ENCODE assay signal across 8 cellular contexts in the genomic region with DNA sequence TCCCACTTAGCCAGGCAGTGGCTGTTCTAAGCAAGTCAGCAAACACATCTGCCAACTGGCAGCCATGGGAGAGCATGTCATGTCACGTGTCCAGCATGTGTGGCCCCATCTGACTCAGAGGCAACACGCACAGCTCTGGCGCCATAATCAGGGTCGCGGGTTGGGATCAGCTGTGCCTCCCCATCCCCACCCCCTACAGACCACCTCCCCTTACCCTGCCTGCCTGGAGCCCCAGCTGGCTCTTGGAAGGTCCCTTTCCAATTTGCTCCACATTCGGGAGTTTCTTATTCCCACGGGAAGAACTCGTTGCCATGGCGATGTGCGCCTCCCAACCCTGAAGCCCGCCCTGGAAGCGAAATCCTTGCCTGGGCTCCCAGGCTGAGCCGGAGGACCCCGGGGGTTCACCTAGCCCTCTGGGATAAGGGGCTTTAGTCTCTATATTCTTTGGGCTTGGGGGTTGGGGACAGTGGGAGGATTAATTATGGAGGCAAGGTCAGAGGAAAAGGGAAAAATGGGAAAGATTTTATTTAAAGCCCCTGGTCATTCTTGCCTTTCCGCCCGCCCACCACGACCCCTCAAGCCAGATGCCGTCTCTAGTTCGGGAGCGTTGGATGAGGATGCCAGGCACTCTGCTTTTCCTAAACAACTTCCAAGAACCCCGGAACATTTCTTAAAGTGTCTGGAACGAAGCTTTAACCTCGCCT.
DNase-seq lines count a peak whose midpoint lies in the region; ATAC-seq and TF ChIP-seq lines count a peak whose summit lies in the region.

No MANE protein-coding gene starts in this region.

- no peak for ATAC-seq in GM21381 (IDR thresholded peaks at IDR 0.05; ENCODE audit: unreplicated experiment)
- no peak for ATAC-seq in HG02970 (IDR thresholded peaks at IDR 0.05; ENCODE audit: low FRiP score, unreplicated experiment)

- H3K4me3 ChIP-seq in GM12865 (ENCODE audit: low read depth, low read length), result peak overlapping the region; percentile 47

- peaks cover 5% of the 10 kb centered on the region for H3K9me3 Mint-ChIP-seq in type B pancreatic cell

- no peak for TF ChIP-seq POLR2A in erythroblast (IDR thresholded peaks at IDR 0.05; ENCODE audit: low read length)

- H3K4me3 Mint-ChIP-seq in type B pancreatic cell, result peak overlapping the region; percentile 86

- H3K36me3 Mint-ChIP-seq in type B pancreatic cell, result no peaks in the 10 kb centered on the region

- peaks cover 5% of the 10 kb centered on the region for H3K4me1 Mint-ChIP-seq in type B pancreatic cell (ENCODE audit: unreplicated experiment)

- peaks cover 12% of the 10 kb centered on the region for H3K27me3 Mint-ChIP-seq in type B pancreatic cell

- peak; percentile 85 for DNase-seq in AG08395 (ENCODE audit: low spot score)
- DNase-seq in GM12865 (ENCODE audit: low read depth), result no peak
- DNase-seq in SK-N-DZ (ENCODE audit: low spot score), result peak; percentile 81
- peak; percentile 13 to 17 for DNase-seq in erythroblast (lab: John Stamatoyannopoulos, UW)
- peak; percentile 15 for DNase-seq in middle frontal gyrus (ENCODE audit: extremely low spot score, low spot score)
- DNase-seq in type B pancreatic cell (ENCODE audit: extremely low spot score, unreplicated experiment), result no peak

- TF ChIP-seq CTCF in GM12865 (IDR thresholded peaks at IDR 0.05; ENCODE audit: insufficient read depth, low read depth, low read length, missing control alignments), result no peak
- no peak for TF ChIP-seq CTCF in type B pancreatic cell (conservative IDR thresholded peaks at IDR 0.05)

- H3K27ac Mint-ChIP-seq in type B pancreatic cell, result peak overlapping the region; percentile 58

Comparison
In these comparisons a context has a peak if more than half of its experiments do, and no peak if none do; other contexts are left out.
1. DNase-seq: peak in AG08395 (single experiment), SK-N-DZ (single experiment), erythroblast (2 of 2) and middle frontal gyrus (single experiment); none in GM12865 (single experiment) and type B pancreatic cell (single experiment).